1 cellular context compared by ENCODE assay signal in genomic region chr19:9435279-9436268, GRCh38.
TF ChIP-seq lines count a peak whose summit lies in the region.

Gene ZNF266 (minus strand): TSS chr19:9435573. CDS start chr19:9420089, 15,484 bp downstream.

TF ChIP-seq in K562, 482 proteins besides CTCF, POLR2A, EP300 and RAD21 (continued from another document and continues in another):
- no peak for TF ChIP-seq MTA2 (IDR thresholded peaks at IDR 0.05; ENCODE audit: low read depth)
- peak; percentile 55; the same call in 1 of the 2 replicates for TF ChIP-seq CTBP1 (IDR thresholded peaks at IDR 0.05; ENCODE audit: borderline replicate concordance)
- no peak for TF ChIP-seq ZNF699 (CRISPR knock-in tag; IDR thresholded peaks at IDR 0.05; ENCODE audit: insufficient replicate concordance)
- peak; percentile 62 for TF ChIP-seq TAF9B (IDR thresholded peaks at IDR 0.05; ENCODE audit: partially characterized antibody)
- no peak for TF ChIP-seq CEBPZ (IDR thresholded peaks at IDR 0.05; ENCODE audit: borderline replicate concordance, low read depth, low read length)
- peak; percentile 88 for TF ChIP-seq JUND (IDR thresholded peaks at IDR 0.05; ENCODE audit: borderline replicate concordance, low read depth, low read length)
- TF ChIP-seq JUND (tag; IDR thresholded peaks at IDR 0.05; ENCODE audit: borderline replicate concordance, low read depth, low read length): peak; percentile 64; the same call in 2 of the 3 replicates
- peak; percentile 35; the same call in 1 of the 2 replicates for TF ChIP-seq MAFK (IDR thresholded peaks at IDR 0.05; ENCODE audit: low read length)
- peak; percentile 3 to 22; a peak in 1 of 4 replicates for TF ChIP-seq RCOR1 (IDR thresholded peaks at IDR 0.05; ENCODE audit: borderline replicate concordance in 1 of 2, low read depth in 2 of 2, low read length in 2 of 2)
- TF ChIP-seq PHB (CRISPR knock-in tag; IDR thresholded peaks at IDR 0.05): no peak
- peak; percentile 79 for TF ChIP-seq KDM5B (IDR thresholded peaks at IDR 0.05; ENCODE audit: insufficient replicate concordance, low read depth, low read length)
- TF ChIP-seq ZFX (CRISPR knock-in tag; IDR thresholded peaks at IDR 0.05): peak; percentile 89
- TF ChIP-seq SREBF1 (IDR thresholded peaks at IDR 0.05; ENCODE audit: borderline replicate concordance, low read depth, low read length): no peak
- peak; percentile 97 for TF ChIP-seq ZBTB40 (IDR thresholded peaks at IDR 0.05)
- TF ChIP-seq ZBTB40 (CRISPR knock-in tag; IDR thresholded peaks at IDR 0.05): no peak
- peak; percentile 74 for TF ChIP-seq ZNF589 (CRISPR knock-in tag; IDR thresholded peaks at IDR 0.05; ENCODE audit: low read depth)
- TF ChIP-seq RFX5 (IDR thresholded peaks at IDR 0.05; ENCODE audit: low read depth, low read length): peak; percentile 61; the same call in 1 of the 2 replicates
- TF ChIP-seq TEAD1 (CRISPR knock-in tag; IDR thresholded peaks at IDR 0.05): 0 out of 4 replicates have a peak, but pooled peaks of 1 of the 2 experiments have one; percentile 52
- peak; percentile 77 for TF ChIP-seq TBP (optimal IDR thresholded peaks at IDR 0.05; ENCODE audit: low read depth, low read length)
- TF ChIP-seq SIX5 (IDR thresholded peaks at IDR 0.05; ENCODE audit: borderline replicate concordance in 1 of 2, insufficient read depth in 1 of 2, low read depth in 1 of 2, low read length in 2 of 2): 0 out of 4 replicates have a peak, but pooled peaks have one; percentile 12 to 31
- no peak for TF ChIP-seq ZNF444 (CRISPR knock-in tag; IDR thresholded peaks at IDR 0.05)
- peak in 1 of 2 experiments; percentile 31 for TF ChIP-seq AFF1 (IDR thresholded peaks at IDR 0.05; ENCODE audit: low read depth in 1 of 2, partially characterized antibody in 2 of 2)
- peak; percentile 59 for TF ChIP-seq VEZF1 (CRISPR knock-in tag; IDR thresholded peaks at IDR 0.05)
- TF ChIP-seq MXD1 (CRISPR knock-in tag; IDR thresholded peaks at IDR 0.05; ENCODE audit: borderline replicate concordance, poor library complexity, severe bottlenecking): no peak
- TF ChIP-seq FOXA3 (CRISPR knock-in tag; conservative IDR thresholded peaks at IDR 0.05 in 1 of 2, IDR thresholded peaks at IDR 0.05 in 1 of 2): peak in 1 of 2 experiments; percentile 66; a peak in 2 of 4 replicates
- TF ChIP-seq ATF1 (CRISPR knock-in tag; IDR thresholded peaks at IDR 0.05): peak; percentile 80
- peak; percentile 99 for TF ChIP-seq ATF1 (tag; IDR thresholded peaks at IDR 0.05)
- TF ChIP-seq FOXK2 (conservative IDR thresholded peaks at IDR 0.05 in 1 of 2, IDR thresholded peaks at IDR 0.05 in 1 of 2; ENCODE audit: low read depth in 2 of 2): peak; percentile 91
- TF ChIP-seq MYC (IDR thresholded peaks at IDR 0.05; ENCODE audit: low read depth, low read length): peak; percentile 40; the same call in 1 of the 2 replicates
- TF ChIP-seq MYC (CRISPR knock-in tag; IDR thresholded peaks at IDR 0.05; ENCODE audit: borderline replicate concordance, low read depth): no peak
- TF ChIP-seq E2F6 (IDR thresholded peaks at IDR 0.05; ENCODE audit: borderline replicate concordance in 1 of 2, extremely low read depth in 1 of 2, insufficient read depth in 1 of 2, insufficient read length in 1 of 2, low read depth in 1 of 2, low read length in 1 of 2, poor library complexity in 1 of 2, severe bottlenecking in 1 of 2): peak; percentile 27 to 54
- peak; percentile 65; the same call in 1 of the 2 replicates for TF ChIP-seq POLR2H (tag; IDR thresholded peaks at IDR 0.05; ENCODE audit: low read depth)
- TF ChIP-seq SAP30 (IDR thresholded peaks at IDR 0.05; ENCODE audit: borderline replicate concordance, insufficient read depth, low read depth, low read length, poor library complexity, severe bottlenecking): peak; percentile 34
- TF ChIP-seq XRCC5 (IDR thresholded peaks at IDR 0.05; ENCODE audit: low read depth, low read length): no peak
- TF ChIP-seq MTA3 (IDR thresholded peaks at IDR 0.05; ENCODE audit: borderline replicate concordance): peak; percentile 64; the same call in 1 of the 2 replicates
- TF ChIP-seq NR2C1 (IDR thresholded peaks at IDR 0.05): 0 out of 2 replicates have a peak, but pooled peaks have one; percentile 15
- TF ChIP-seq NR2C1 (tag; IDR thresholded peaks at IDR 0.05): no peak
- no peak for TF ChIP-seq FOXM1 (IDR thresholded peaks at IDR 0.05; ENCODE audit: low read depth)
- no peak for TF ChIP-seq FOXM1 (CRISPR knock-in tag; IDR thresholded peaks at IDR 0.05; ENCODE audit: low read depth)
